Comparison of ENCODE assay signal across 26 cellular contexts in the genomic region with DNA sequence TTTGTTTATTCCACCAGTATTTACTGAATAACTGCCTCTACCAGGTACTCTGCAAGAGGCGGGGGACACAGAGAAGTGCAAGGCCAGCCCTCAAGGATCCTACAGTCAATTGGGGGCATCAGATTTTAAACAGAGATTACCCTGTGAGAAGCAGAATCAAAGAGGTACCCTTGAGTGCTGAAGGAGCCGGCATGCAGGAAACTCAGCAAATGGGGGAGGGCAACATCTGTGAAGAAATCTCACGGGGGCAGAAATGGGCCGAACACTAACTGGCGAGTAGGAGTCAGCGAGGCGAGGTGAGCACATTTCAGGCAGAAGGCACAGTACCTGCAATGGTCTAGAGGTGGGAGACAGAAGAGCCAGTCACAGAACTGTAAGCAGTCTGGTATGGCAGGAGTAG. TPM values are rescaled to one million over a fixed set of nuclear protein-coding genes. Genes with fewer than 3 reads are reported as not detected.
DNase-seq lines count a peak whose midpoint lies in the region; ATAC-seq and TF ChIP-seq lines count a peak whose summit lies in the region.
"Had no signal": no experiment of that assay in that cellular context is flagged by ENCODE, and none has a peak within 500 bp of the region (broad histone marks: within the 10 kb centered on the region; RNA-seq: fewer than 3 reads in every experiment).

No MANE protein-coding gene starts in this region.

- H3K4me2 ChIP-seq in GM23338, result 0 out of 2 replicates have a peak overlapping the region, but pooled peaks have one; percentile 46
- H3K4me2 ChIP-seq: hepatocyte, smooth muscle cell had no signal

- H3K27me3 Mint-ChIP-seq in CD4-positive, CD25-positive, alpha-beta regulatory T cell, result no peaks in the 10 kb centered on the region
- peaks cover 6% of the 10 kb centered on the region for H3K27me3 Mint-ChIP-seq in GM23338 (ENCODE audit: insufficient read depth, low read depth, poor library complexity)
- no peaks in the 10 kb centered on the region for H3K27me3 Mint-ChIP-seq in T-helper 17 cell
- H3K27me3 Mint-ChIP-seq in naive B cell, result peaks cover 0 to 13% (median 8%) of the 10 kb centered on the region in 3 donors
- H3K27me3 Mint-ChIP-seq: dendritic cell treated with granulocyte-macrophage colony-stimulating factor and Interleukin-4, amounts not matched to agents 40 ng/mL and 50 ng/mL, for 4 days; stimulated activated naive CD8-positive, alpha-beta T cell treated with anti-CD3 and anti-CD28 coated beads, Interleukin-15, Interleukin-2, amounts not matched to agents 100 ng/mL and 50 ng/mL, for 24 hours had no signal

- no peaks in the 10 kb centered on the region for H3K9me3 ChIP-seq in CD4-positive, CD25-positive, alpha-beta regulatory T cell (ENCODE audit: control insufficient read depth in 2 of 2, low read length in 2 of 2)
- H3K9me3 ChIP-seq in T-helper 17 cell (ENCODE audit: control insufficient read depth, low read length, poor library complexity, severe bottlenecking), result no peaks in the 10 kb centered on the region
- H3K9me3 ChIP-seq in suprapubic skin, result no peaks in the 10 kb centered on the region
- H3K9me3 ChIP-seq: adrenal gland had no signal

- H2AFZ ChIP-seq in GM23338, result no peak overlapping the region
- H2AFZ ChIP-seq: hepatocyte had no signal

- DNase-seq in CD4-positive, CD25-positive, alpha-beta regulatory T cell, result no peak
- DNase-seq in GM23338 (ENCODE audit: low spot score), result no peak
- no peak for DNase-seq in T-helper 17 cell
- DNase-seq in naive B cell, result no peak
- no peak for DNase-seq in suprapubic skin (ENCODE audit: low spot score in 2 of 2)
- no peak for DNase-seq in NCI-H526 (lab: John Stamatoyannopoulos, UW)
- DNase-seq in HCEC 1CT, result no peak
- no peak for DNase-seq in left lobe of liver (ENCODE audit: low spot score)
- DNase-seq: Calu3; MV-4-11; NCI-H1694 treated with DMSO at 0.1 percent for 48 hours; NCI-H510A; stimulated activated CD4-positive, alpha-beta T cell treated with anti-CD3 and anti-CD28 coated beads, Interleukin-4, amount 100 ng/mL, for 1 hour; T-helper 9 cell had no signal

- no peak overlapping the region for H3K4me3 ChIP-seq in CD4-positive, CD25-positive, alpha-beta regulatory T cell (ENCODE audit: low read depth, low read length)
- no peak overlapping the region for H3K4me3 ChIP-seq in GM23338
- H3K4me3 ChIP-seq in suprapubic skin, result no peak overlapping the region
- H3K4me3 ChIP-seq: adrenal gland, cardiac muscle cell, hepatocyte, SK-N-MC, smooth muscle cell had no signal

- H3K4me3 Mint-ChIP-seq in CD4-positive, CD25-positive, alpha-beta regulatory T cell, result no peak overlapping the region
- no peak overlapping the region; the same call in 2 of the 3 replicates for H3K4me3 Mint-ChIP-seq in GM23338
- no peak overlapping the region for H3K4me3 Mint-ChIP-seq in T-helper 17 cell
- peak overlapping the region in 6 of 8 donors; percentile 7 to 55 (median 28) for H3K4me3 Mint-ChIP-seq in naive B cell
- H3K4me3 Mint-ChIP-seq: activated T-helper 1 cell treated with anti-CD3 and anti-CD28 coated beads, Interleukin-12 subunit alpha, Interleukin-12 subunit beta, Interleukin-2, Interleukin-4 antibody, amounts not matched to agents 30 ng/mL and 10 ng/mL and 1 ng/mL, durations not matched to agents 14 hours and 24 hours and 36 hours; dendritic cell treated with granulocyte-macrophage colony-stimulating factor and Interleukin-4, amounts not matched to agents 40 ng/mL and 50 ng/mL, for 4 days; stimulated activated naive CD8-positive, alpha-beta T cell treated with anti-CD3 and anti-CD28 coated beads, Interleukin-15, Interleukin-2, amounts not matched to agents 100 ng/mL and 50 ng/mL, for 24 hours had no signal

- 86% methylated on average over 7 of the region's 7 CpGs for WGBS in suprapubic skin

- TF ChIP-seq POLR2A in suprapubic skin (IDR thresholded peaks at IDR 0.05), result no peak

- TF ChIP-seq CTCF in GM23338 (conservative IDR thresholded peaks at IDR 0.05; ENCODE audit: low read depth in 2 of 2), result no peak
- TF ChIP-seq CTCF in suprapubic skin (IDR thresholded peaks at IDR 0.05), result no peak

- H3K27me3 ChIP-seq in CD4-positive, CD25-positive, alpha-beta regulatory T cell (ENCODE audit: control insufficient read depth, insufficient read depth, low read length), result no peaks in the 10 kb centered on the region
- H3K27me3 ChIP-seq in GM23338 (ENCODE audit: insufficient read depth) (no peaks in the 10 kb centered on the region), suprapubic skin (no peaks in the 10 kb centered on the region)
- H3K27me3 ChIP-seq: adrenal gland, cardiac muscle cell, hepatocyte had no signal

- peaks cover 32% of the 10 kb centered on the region for H3K36me3 Mint-ChIP-seq in CD4-positive, CD25-positive, alpha-beta regulatory T cell
- H3K36me3 Mint-ChIP-seq in GM23338 (ENCODE audit: low read depth) (peaks cover 23% of the 10 kb centered on the region), T-helper 17 cell (ENCODE audit: low read depth) (peaks cover 13% of the 10 kb centered on the region), naive B cell (peaks cover 25 to 37% of the 10 kb centered on the region in 2 donors)

- ATAC-seq in CD4-positive, CD25-positive, alpha-beta regulatory T cell (ENCODE audit: low read depth in 2 of 2), result no peak
- ATAC-seq in GM23338, result no peak
- no peak for ATAC-seq in T-helper 17 cell
- ATAC-seq in naive B cell (ENCODE audit: low read depth in 2 of 2), result peak; percentile 67
- no peak for ATAC-seq in left lobe of liver
- ATAC-seq: activated CD4-positive, CD25-positive, alpha-beta regulatory T cell treated with anti-CD3 and anti-CD28 coated beads, Interleukin-2, amount 50 U/mL, for 24 hours had no signal

- H3K79me2 ChIP-seq in GM23338 (replicated peaks; ENCODE audit: insufficient read depth), result no peaks in the 10 kb centered on the region; the same call in 1 of the 2 replicates
- H3K79me2 ChIP-seq: hepatocyte had no signal

- no peaks in the 10 kb centered on the region for H3F3A ChIP-seq in GM23338 (replicated peaks; ENCODE audit: low read depth)

- no peaks in the 10 kb centered on the region for H3K9me3 Mint-ChIP-seq in CD4-positive, CD25-positive, alpha-beta regulatory T cell
- no peaks in the 10 kb centered on the region for H3K9me3 Mint-ChIP-seq in GM23338
- H3K9me3 Mint-ChIP-seq in naive B cell, result peaks cover 0 to 2% (median 0%) of the 10 kb centered on the region in 7 donors
- H3K9me3 Mint-ChIP-seq: activated T-helper 1 cell treated with anti-CD3 and anti-CD28 coated beads, Interleukin-12 subunit alpha, Interleukin-12 subunit beta, Interleukin-2, Interleukin-4 antibody, amounts not matched to agents 30 ng/mL and 10 ng/mL and 1 ng/mL, durations not matched to agents 14 hours and 24 hours and 36 hours; dendritic cell treated with granulocyte-macrophage colony-stimulating factor and Interleukin-4, amounts not matched to agents 40 ng/mL and 50 ng/mL, for 4 days; stimulated activated naive CD8-positive, alpha-beta T cell treated with anti-CD3 and anti-CD28 coated beads, Interleukin-15, Interleukin-2, amounts not matched to agents 100 ng/mL and 50 ng/mL, for 24 hours had no signal

- H3K4me1 Mint-ChIP-seq in CD4-positive, CD25-positive, alpha-beta regulatory T cell, result peaks cover 6 to 45% (median 21%) of the 10 kb centered on the region in 4 donors
- H3K4me1 Mint-ChIP-seq in GM23338 (peaks cover 38% of the 10 kb centered on the region), T-helper 17 cell (peaks cover 29% of the 10 kb centered on the region), naive B cell (peaks cover 55 to 84% (median 73%) of the 10 kb centered on the region in 3 donors)

- H3K27ac Mint-ChIP-seq in CD4-positive, CD25-positive, alpha-beta regulatory T cell, result peak overlapping the region in 2 of 3 donors; percentile 8 to 89
- H3K27ac Mint-ChIP-seq in GM23338 (peak overlapping the region; percentile 26), T-helper 17 cell (peak overlapping the region; percentile 32), naive B cell (peak overlapping the region; percentile 4 to 75 (median 53))
- H3K27ac Mint-ChIP-seq: dendritic cell treated with granulocyte-macrophage colony-stimulating factor and Interleukin-4, amounts not matched to agents 40 ng/mL and 50 ng/mL, for 4 days; stimulated activated naive CD8-positive, alpha-beta T cell treated with anti-CD3 and anti-CD28 coated beads, Interleukin-15, Interleukin-2, amounts not matched to agents 100 ng/mL and 50 ng/mL, for 24 hours had no signal

- no peaks in the 10 kb centered on the region for H3K9me2 ChIP-seq in GM23338 (ENCODE audit: insufficient read depth)

- peaks cover 15% of the 10 kb centered on the region for H3K36me3 ChIP-seq in CD4-positive, CD25-positive, alpha-beta regulatory T cell (ENCODE audit: control insufficient read depth, insufficient read depth, low read length)
- H3K36me3 ChIP-seq in GM23338 (ENCODE audit: insufficient read depth) (no peaks in the 10 kb centered on the region), suprapubic skin (peaks cover 3% of the 10 kb centered on the region)
- H3K36me3 ChIP-seq: adrenal gland, cardiac muscle cell had no signal

- H3K27ac ChIP-seq in CD4-positive, CD25-positive, alpha-beta regulatory T cell (ENCODE audit: insufficient read depth, low read length, poor library complexity, severe bottlenecking), result no peak overlapping the region
- H3K27ac ChIP-seq in GM23338 (ENCODE audit: low read depth) (no peak overlapping the region), suprapubic skin (no peak overlapping the region)
- H3K27ac ChIP-seq: adrenal gland, cardiac muscle cell, hepatocyte, SK-N-MC had no signal

- no peaks in the 10 kb centered on the region for H4K20me1 ChIP-seq in GM23338 (replicated peaks; ENCODE audit: insufficient read depth)

- no peak for TF ChIP-seq EP300 in suprapubic skin (IDR thresholded peaks at IDR 0.05)

- no peaks in the 10 kb centered on the region for H3K4me1 ChIP-seq in CD4-positive, CD25-positive, alpha-beta regulatory T cell (ENCODE audit: control insufficient read depth, insufficient read depth, low read length, poor library complexity, severe bottlenecking)
- peaks cover 28% of the 10 kb centered on the region for H3K4me1 ChIP-seq in GM23338 (ENCODE audit: insufficient read depth)
- H3K4me1 ChIP-seq in suprapubic skin, result peaks cover 5% of the 10 kb centered on the region
- H3K4me1 ChIP-seq: adrenal gland had no signal

RNA-seq across cellular contexts. Expression of a gene that starts 9.0 kb away (rescaled TPM):
- total RNA-seq in CD4-positive, CD25-positive, alpha-beta regulatory T cell, result 19.5 TPM
- 1 to 10 TPM; 2.3 to 4.8 (median 2.7) TPM for polyA plus RNA-seq in CD4-positive, CD25-positive, alpha-beta regulatory T cell
- total RNA-seq in GM23338 (2014; rRNA removed; shearing (Covaris generic)), result 18.6 and 20.2 TPM in 2 replicates
- polyA plus RNA-seq in GM23338 (2016; fragmentation: Nextera tagmentation; extraction: Ambion mirVana) (8.1 and 8.6 TPM in 2 replicates), naive B cell (ENCODE audit: low read depth in 6 of 6) (10 to 100 TPM in 5 of 6 donors, 1 to 10 TPM in 1; 3.3 to 25.6 (median 13.2) TPM)
- total RNA-seq in T-helper 17 cell (10 to 100 TPM in 1 of 2 donors, 1 to 10 TPM in 1; 7.0 to 12.6 TPM), suprapubic skin (10 to 100 TPM in 1 of 4 donors, 1 to 10 TPM in 3; 2.0 to 33.8 (median 8.8) TPM), left lobe of liver (1.7 TPM)

RNA-seq across cellular contexts. Expression of a gene that starts 35.7 kb away (rescaled TPM):
- total RNA-seq in CD4-positive, CD25-positive, alpha-beta regulatory T cell, result not detected
- 1 to 10 TPM in 3 of 4 donors, under 1 TPM in 1; 0.25 to 2.0 (median 1.4) TPM for polyA plus RNA-seq in CD4-positive, CD25-positive, alpha-beta regulatory T cell
- total RNA-seq in GM23338 (2014; rRNA removed; shearing (Covaris generic)), result not detected in 2 replicates
- polyA plus RNA-seq in GM23338 (2016; fragmentation: Nextera tagmentation; extraction: Ambion mirVana) (not detected in 2 replicates), naive B cell (ENCODE audit: low read depth in 6 of 6) (not detected)
- total RNA-seq in T-helper 17 cell (under 1 TPM in 1 of 2 donors, not detected in 1; 0.50 TPM), suprapubic skin (not detected), left lobe of liver (not detected)
- total RNA-seq: activated T-helper 1 cell treated with anti-CD3 and anti-CD28 coated beads, Interleukin-12 subunit alpha, Interleukin-12 subunit beta, Interleukin-2, Interleukin-4 antibody, amounts not matched to agents 30 ng/mL and 10 ng/mL and 1 ng/mL, durations not matched to agents 14 hours and 24 hours and 36 hours; Calu3; cardiac muscle cell; hepatocyte; lower leg skin; RPMI7951; smooth muscle cell; urinary bladder had no signal
- polyA plus RNA-seq: cardiac muscle cell, hepatocyte, smooth muscle cell, urinary bladder had no signal

RNA-seq across cellular contexts. Expression of a gene that starts 42.5 kb away (rescaled TPM):
- total RNA-seq in CD4-positive, CD25-positive, alpha-beta regulatory T cell, result 3.5 TPM
- 1 to 10 TPM in 1 of 4 donors, under 1 TPM in 2, not detected in 1; 0.16 to 1.4 (median 0.57) TPM for polyA plus RNA-seq in CD4-positive, CD25-positive, alpha-beta regulatory T cell
- total RNA-seq in GM23338 (2014; rRNA removed; shearing (Covaris generic)), result 9.2 and 20.3 TPM in 2 replicates
- 4.6 and 7.6 TPM in 2 replicates for polyA plus RNA-seq in GM23338 (2016; fragmentation: Nextera tagmentation; extraction: Ambion mirVana)
- total RNA-seq in T-helper 17 cell, result 1 to 10 TPM in 1 of 2 donors, under 1 TPM in 1; 0.83 to 1.6 TPM
- polyA plus RNA-seq in naive B cell (ENCODE audit: low read depth in 6 of 6), result 1 to 10 TPM in 4 of 6 donors, under 1 TPM in 2; 0.34 to 6.2 (median 1.6) TPM
- total RNA-seq in suprapubic skin, result 1 to 10 TPM in 2 of 4 donors, not detected in 2; 1.1 to 2.2 TPM
- 0.35 TPM for total RNA-seq in left lobe of liver

RNA-seq across cellular contexts. Expression of a gene that starts 58.2 kb away (rescaled TPM):
- 273 TPM for total RNA-seq in CD4-positive, CD25-positive, alpha-beta regulatory T cell
- polyA plus RNA-seq in CD4-positive, CD25-positive, alpha-beta regulatory T cell, result 100 to 1,000 TPM; 204 to 255 (median 228) TPM
- 0.23 TPM in 1 of 2 replicates, not detected in the other for total RNA-seq in GM23338 (2014; rRNA removed; shearing (Covaris generic))
- polyA plus RNA-seq in GM23338 (2016; fragmentation: Nextera tagmentation; extraction: Ambion mirVana), result 0.17 TPM in 1 of 2 replicates, not detected in the other
- 100 to 1,000 TPM; 216 to 233 TPM for total RNA-seq in T-helper 17 cell
- 100 to 1,000 TPM in 2 of 6 donors, 10 to 100 TPM in 4; 74.2 to 140 (median 86.5) TPM for polyA plus RNA-seq in naive B cell (ENCODE audit: low read depth in 6 of 6)
- total RNA-seq in suprapubic skin, result 1 to 10 TPM in 2 of 4 donors, under 1 TPM in 2; 0.68 to 1.9 (median 1.3) TPM
- total RNA-seq in left lobe of liver, result 2.7 TPM
- total RNA-seq: Calu3, cardiac muscle cell, RPMI7951, smooth muscle cell had no signal
- polyA plus RNA-seq: cardiac muscle cell, hepatocyte, smooth muscle cell had no signal

Comparison
In these comparisons a context has a peak if more than half of its experiments do, and no peak if none do; other contexts are left out.
1. ATAC-seq: peak in naive B cell (2 of 2); none in CD4-positive, CD25-positive, alpha-beta regulatory T cell (0 of 2), GM23338 (single experiment), T-helper 17 cell (single experiment) and left lobe of liver (single experiment).
2. H3K4me3 Mint-ChIP-seq: peak in naive B cell (6 of 8); none in CD4-positive, CD25-positive, alpha-beta regulatory T cell (0 of 4), GM23338 (single experiment) and T-helper 17 cell (single experiment).
3. Peak in every context shown above with its lines, with median percentiles within 50 percentile points of each other: H3K27ac Mint-ChIP-seq.